Comparison of ENCODE assay signal across 8 cellular contexts in genomic region chr2:71157124-71157802, GRCh38. TPM values are rescaled to one million over a fixed set of nuclear protein-coding genes. Genes with fewer than 3 reads are reported as not detected.
A peak's percentile ranks its signal among the peaks of the same experiment; 100 is the strongest.
DNase-seq lines count a peak whose midpoint lies in the region; ATAC-seq and TF ChIP-seq lines count a peak whose summit lies in the region.

No MANE protein-coding gene starts in this region.

- POLR2A ChIA-PET in SK-N-SH (lab: Yijun Ruan, JAX) = no interaction called here

- H3K79me2 ChIP-seq in DND-41 (ENCODE audit: insufficient read depth, low read length) (no peaks in the 10 kb centered on the region), SK-N-SH (ENCODE audit: insufficient read depth) (no peaks in the 10 kb centered on the region)

- no peak overlapping the region for H3K27ac ChIP-seq in DND-41 (ENCODE audit: low read length)
- no peak overlapping the region for H3K27ac ChIP-seq in HL-60 (replicated peaks)
- no peak overlapping the region for H3K27ac ChIP-seq in SK-N-SH (ENCODE audit: low read depth in 2 of 2, low read length in 1 of 2)
- H3K27ac ChIP-seq in adrenal gland = no peak overlapping the region
- peak overlapping the region in 3 of 4 donors; percentile 65 to 77 (median 70) for H3K27ac ChIP-seq in sigmoid colon

- TF ChIP-seq POLR2A in adrenal gland (IDR thresholded peaks at IDR 0.05) = no peak
- TF ChIP-seq POLR2A in sigmoid colon (IDR thresholded peaks at IDR 0.05) = no peak

- peak; percentile 88 for ATAC-seq in DND-41 (ENCODE audit: insufficient read depth, low read depth)
- no peak for ATAC-seq in GM19328 (IDR thresholded peaks at IDR 0.05; ENCODE audit: unreplicated experiment)

- no peaks in the 10 kb centered on the region for H3K9me3 ChIP-seq in DND-41 (ENCODE audit: insufficient read depth, low read length, severe bottlenecking)
- no peaks in the 10 kb centered on the region for H3K9me3 ChIP-seq in SK-N-SH
- no peaks in the 10 kb centered on the region for H3K9me3 ChIP-seq in adrenal gland (replicated peaks in 1 of 3)
- no peaks in the 10 kb centered on the region for H3K9me3 ChIP-seq in sigmoid colon

- H3K4me2 ChIP-seq in DND-41 (ENCODE audit: insufficient read depth, low read length) (no peak overlapping the region), SK-N-SH (peak overlapping the region; percentile 62)

- H3K4me3 ChIP-seq in DND-41 (ENCODE audit: low read depth in 1 of 2, low read length in 2 of 2) (no peak overlapping the region), HL-60 (replicated peaks; ENCODE audit: insufficient read depth, low read length) (0 out of 2 replicates have a peak overlapping the region, but pooled peaks have one; percentile 2), SK-N-SH (ENCODE audit: low read depth in 2 of 2, low read length in 1 of 2) (peak overlapping the region in 1 of 2 experiments; percentile 55; a peak in 1 of 4 replicates), adrenal gland (no peak overlapping the region), sigmoid colon (peak overlapping the region; percentile 10 to 42 (median 32))

- H3F3A ChIP-seq in SK-N-SH (replicated peaks; ENCODE audit: insufficient read depth) = no peaks in the 10 kb centered on the region

- no peak overlapping the region for H3K9ac ChIP-seq in DND-41 (ENCODE audit: low read depth, low read length)
- H3K9ac ChIP-seq in SK-N-SH = no peak overlapping the region

- peaks cover 4% of the 10 kb centered on the region for H3K27me3 ChIP-seq in DND-41 (ENCODE audit: insufficient read depth, low read length, poor library complexity)
- no peaks in the 10 kb centered on the region for H3K27me3 ChIP-seq in HL-60 (ENCODE audit: insufficient read depth, poor library complexity, severe bottlenecking)
- H3K27me3 ChIP-seq in SK-N-SH (ENCODE audit: insufficient read depth) = peaks cover 5% of the 10 kb centered on the region; the same call in 1 of the 2 replicates
- no peaks in the 10 kb centered on the region for H3K27me3 ChIP-seq in adrenal gland
- no peaks in the 10 kb centered on the region for H3K27me3 ChIP-seq in sigmoid colon

- peak; percentile 78 for TF ChIP-seq RAD21 in SK-N-SH (IDR thresholded peaks at IDR 0.05; ENCODE audit: low read length)

- CTCF ChIA-PET in SK-N-SH (lab: Yijun Ruan, JAX) = interaction anchor here (0.6 to 3.9 kb wide), 39 partner anchors 8 to 392 kb away, joined by 3 to 42 read pairs (median 4); partner anchors contain the start of gene PAIP2B

- peak; percentile 70 for TF ChIP-seq CTCF in DND-41 (IDR thresholded peaks at IDR 0.05; ENCODE audit: borderline replicate concordance, extremely low read depth, low read length, poor library complexity, severe bottlenecking)
- TF ChIP-seq CTCF in HL-60 (IDR thresholded peaks at IDR 0.05; ENCODE audit: insufficient read depth, low read length) = peak; percentile 52
- TF ChIP-seq CTCF in SK-N-SH (IDR thresholded peaks at IDR 0.05) = peak; percentile 76
- TF ChIP-seq CTCF in adrenal gland (IDR thresholded peaks at IDR 0.05) = peak; percentile 27 to 57 (median 40)
- TF ChIP-seq CTCF in sigmoid colon (IDR thresholded peaks at IDR 0.05) = peak; percentile 19 to 70 (median 51)

- H3K4me1 ChIP-seq in DND-41 (ENCODE audit: insufficient read depth, low read length) (no peaks in the 10 kb centered on the region), SK-N-SH (ENCODE audit: control insufficient read depth in 1 of 2, insufficient read depth in 2 of 2, low read depth in 1 of 2, low read length in 1 of 2) (peaks cover 0 to 9% of the 10 kb centered on the region in 2 experiments; a peak in 1 of 4 replicates), adrenal gland (replicated peaks in 1 of 2) (no peaks in the 10 kb centered on the region), sigmoid colon (peaks cover 0 to 15% (median 11%) of the 10 kb centered on the region in 4 donors)

- TF ChIP-seq EP300 in SK-N-SH (IDR thresholded peaks at IDR 0.05; ENCODE audit: borderline replicate concordance in 1 of 2, low read depth in 1 of 2, low read length in 1 of 2) (no peak), sigmoid colon (IDR thresholded peaks at IDR 0.05) (no peak)

- WGBS in SK-N-SH (ENCODE audit: low lambda C conversion rate) = 28% methylated on average over 11 of the region's 16 CpGs
- 8 to 17% (median 14%) methylated on average over 15 to 16 of the region's 16 CpGs for WGBS in adrenal gland, 4 donors
- WGBS in sigmoid colon, 2 donors = 6 to 9% methylated on average over 16 of the region's 16 CpGs

- intact Hi-C loops in adrenal gland (cut with DNase I) = no loop called here
- intact Hi-C loops in sigmoid colon (cut with DNase I) = no loop called here

- H3K36me3 ChIP-seq in DND-41 (ENCODE audit: insufficient read depth, low read length) (no peaks in the 10 kb centered on the region), SK-N-SH (replicated peaks in 1 of 2; ENCODE audit: control insufficient read depth in 1 of 2, insufficient read depth in 2 of 2, low read length in 1 of 2) (no peaks in the 10 kb centered on the region), adrenal gland (replicated peaks in 1 of 2) (no peaks in the 10 kb centered on the region), sigmoid colon (no peaks in the 10 kb centered on the region)

- DNase-seq in DND-41 (peak; percentile 58), HL-60 (ENCODE audit: low read depth in 1 of 2, low spot score in 1 of 2) (peak in 1 of 2 experiments; percentile 42), SK-N-SH (peak; percentile 83), adrenal gland (peak in 6 of 7 donors; percentile 23 to 58 (median 39)), hepatic stellate cell (ENCODE audit: low spot score) (peak; percentile 50), sigmoid colon (peak; percentile 76), NCI-H1930 (lab: John Stamatoyannopoulos, UW) (no peak)

- no peaks in the 10 kb centered on the region for H3K9me2 ChIP-seq in SK-N-SH

- H2AFZ ChIP-seq in DND-41 (ENCODE audit: low read depth, low read length) (no peak overlapping the region), SK-N-SH (ENCODE audit: low read depth) (no peak overlapping the region)

- H4K20me1 ChIP-seq in DND-41 (ENCODE audit: insufficient read depth, low read length) = no peaks in the 10 kb centered on the region
- H4K20me1 ChIP-seq in SK-N-SH (ENCODE audit: insufficient read depth) = no peaks in the 10 kb centered on the region

TF ChIP-seq in SK-N-SH, 30 proteins besides CTCF, POLR2A, EP300 and RAD21:
- TF ChIP-seq RFX5 (IDR thresholded peaks at IDR 0.05; ENCODE audit: low read length) = no peak
- TF ChIP-seq SMC3 (IDR thresholded peaks at IDR 0.05; ENCODE audit: low read depth, low read length) = peak; percentile 49
- TF ChIP-seq, protein P1, sequence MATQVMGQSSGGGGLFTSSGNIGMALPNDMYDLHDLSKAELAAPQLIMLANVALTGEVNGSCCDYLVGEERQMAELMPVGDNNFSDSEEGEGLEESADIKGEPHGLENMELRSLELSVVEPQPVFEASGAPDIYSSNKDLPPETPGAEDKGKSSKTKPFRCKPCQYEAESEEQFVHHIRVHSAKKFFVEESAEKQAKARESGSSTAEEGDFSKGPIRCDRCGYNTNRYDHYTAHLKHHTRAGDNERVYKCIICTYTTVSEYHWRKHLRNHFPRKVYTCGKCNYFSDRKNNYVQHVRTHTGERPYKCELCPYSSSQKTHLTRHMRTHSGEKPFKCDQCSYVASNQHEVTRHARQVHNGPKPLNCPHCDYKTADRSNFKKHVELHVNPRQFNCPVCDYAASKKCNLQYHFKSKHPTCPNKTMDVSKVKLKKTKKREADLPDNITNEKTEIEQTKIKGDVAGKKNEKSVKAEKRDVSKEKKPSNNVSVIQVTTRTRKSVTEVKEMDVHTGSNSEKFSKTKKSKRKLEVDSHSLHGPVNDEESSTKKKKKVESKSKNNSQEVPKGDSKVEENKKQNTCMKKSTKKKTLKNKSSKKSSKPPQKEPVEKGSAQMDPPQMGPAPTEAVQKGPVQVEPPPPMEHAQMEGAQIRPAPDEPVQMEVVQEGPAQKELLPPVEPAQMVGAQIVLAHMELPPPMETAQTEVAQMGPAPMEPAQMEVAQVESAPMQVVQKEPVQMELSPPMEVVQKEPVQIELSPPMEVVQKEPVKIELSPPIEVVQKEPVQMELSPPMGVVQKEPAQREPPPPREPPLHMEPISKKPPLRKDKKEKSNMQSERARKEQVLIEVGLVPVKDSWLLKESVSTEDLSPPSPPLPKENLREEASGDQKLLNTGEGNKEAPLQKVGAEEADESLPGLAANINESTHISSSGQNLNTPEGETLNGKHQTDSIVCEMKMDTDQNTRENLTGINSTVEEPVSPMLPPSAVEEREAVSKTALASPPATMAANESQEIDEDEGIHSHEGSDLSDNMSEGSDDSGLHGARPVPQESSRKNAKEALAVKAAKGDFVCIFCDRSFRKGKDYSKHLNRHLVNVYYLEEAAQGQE (IDR thresholded peaks at IDR 0.05; ENCODE audit: low read depth, low read length) = peak; percentile 52; the same call in 1 of the 2 replicates

RNA-seq across cellular contexts. Expression of gene MPHOSPH10, which starts 26.8 kb away (rescaled TPM):
- polyA plus RNA-seq in SK-N-SH (2012; rRNA removed) (8.7 and 9.2 TPM in 2 replicates), adrenal gland (10 to 100 TPM; 29.0 to 62.1 (median 44.9) TPM), sigmoid colon (10 to 100 TPM; 11.1 to 19.4 (median 15.0) TPM)
- polyA plus RNA-seq in SK-N-SH (2012; cell fraction: cytosol; rRNA removed) = 10.5 and 17.7 TPM in 2 replicates
- polyA plus RNA-seq in SK-N-SH (2012; cell fraction: nucleus; rRNA removed) = 7.6 and 12.6 TPM in 2 replicates
- total RNA-seq in adrenal gland (10 to 100 TPM in 7 of 8 donors, 1 to 10 TPM in 1; 9.4 to 36.8 (median 21.3) TPM), sigmoid colon (10 to 100 TPM; 21.0 to 27.1 (median 24.0) TPM)

RNA-seq across cellular contexts. Expression of gene MCEE, which starts 27.2 kb away (rescaled TPM):
- polyA plus RNA-seq in SK-N-SH (2012; rRNA removed) = 6.2 and 7.5 TPM in 2 replicates
- polyA plus RNA-seq in SK-N-SH (2012; cell fraction: cytosol; rRNA removed) = 6.8 and 7.2 TPM in 2 replicates
- 14.3 and 16.1 TPM in 2 replicates for polyA plus RNA-seq in SK-N-SH (2012; cell fraction: nucleus; rRNA removed)
- 10 to 100 TPM; 20.1 to 44.8 (median 31.5) TPM for total RNA-seq in adrenal gland
- 10 to 100 TPM; 24.7 to 50.7 (median 26.8) TPM for polyA plus RNA-seq in adrenal gland
- total RNA-seq in sigmoid colon = 10 to 100 TPM in 3 of 4 donors, 1 to 10 TPM in 1; 8.1 to 23.5 (median 15.5) TPM
- 10 to 100 TPM; 14.6 to 46.2 (median 43.2) TPM for polyA plus RNA-seq in sigmoid colon

Comparison
In these comparisons a context has a peak if more than half of its experiments do, and no peak if none do; other contexts are left out.
1. DNase-seq: peak in DND-41 (single experiment), SK-N-SH (single experiment), adrenal gland (6 of 7), hepatic stellate cell (single experiment) and sigmoid colon (single experiment); none in NCI-H1930 (0 of 2).
2. H3K27ac ChIP-seq: peak in sigmoid colon (3 of 4); none in DND-41 (single experiment), HL-60 (single experiment), SK-N-SH (0 of 2) and adrenal gland (0 of 5).
3. H3K4me3 ChIP-seq: peak in HL-60 (single experiment) and sigmoid colon (4 of 4); none in DND-41 (0 of 2) and adrenal gland (0 of 4).
4. Peak in every context shown above with its lines, with median percentiles within 50 percentile points of each other: CTCF ChIP-seq.